8 cellular contexts compared by ENCODE assay signal in the genomic region with DNA sequence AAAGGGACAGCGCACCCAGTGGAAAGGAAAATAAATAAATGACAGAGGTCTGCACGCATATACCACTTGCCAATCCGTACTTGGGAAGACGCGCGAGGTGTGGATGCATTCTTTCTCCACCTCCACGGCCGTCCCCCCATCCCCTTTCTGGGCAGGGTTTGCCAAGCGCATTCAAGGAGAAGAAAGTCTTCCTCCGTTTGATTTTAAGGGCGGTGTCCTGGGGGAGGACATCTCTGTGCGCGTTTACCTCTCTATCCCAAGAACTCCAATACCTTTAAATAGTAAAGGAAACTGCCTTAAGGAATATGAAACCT. TPM values are rescaled to one million over a fixed set of nuclear protein-coding genes. Genes with fewer than 3 reads are reported as not detected.
A peak's percentile ranks its signal among the peaks of the same experiment; 100 is the strongest.
DNase-seq lines count a peak whose midpoint lies in the region; ATAC-seq lines count a peak whose summit lies in the region.

No MANE protein-coding gene starts in this region.

- no peaks in the 10 kb centered on the region for H3K9me3 Mint-ChIP-seq in activated T-helper 2 cell treated with anti-CD3 and anti-CD28 coated beads, Interferon-gamma antibody, Interleukin-2, Interleukin-4, amounts not matched to agents 10 μg/mL and 5 μg/mL and 100 μg/mL, durations not matched to agents 14 hours and 24 hours and 36 hours
- no peaks in the 10 kb centered on the region for H3K9me3 Mint-ChIP-seq in stimulated activated effector memory CD8-positive, alpha-beta T cell treated with anti-CD3 and anti-CD28 coated beads, Interleukin-12 subunit alpha, Interleukin-12 subunit beta, amount 100 ng/mL, for 72 hours

- ATAC-seq in stimulated activated effector memory CD8-positive, alpha-beta T cell treated with anti-CD3 and anti-CD28 coated beads, Interleukin-12 subunit alpha, Interleukin-12 subunit beta, amount 100 ng/mL, for 72 hours = no peak

- peak overlapping the region; percentile 90 for H3K27ac Mint-ChIP-seq in activated T-helper 2 cell treated with anti-CD3 and anti-CD28 coated beads, Interferon-gamma antibody, Interleukin-2, Interleukin-4, amounts not matched to agents 10 μg/mL and 5 μg/mL and 100 μg/mL, durations not matched to agents 14 hours and 24 hours and 36 hours
- H3K27ac Mint-ChIP-seq in stimulated activated effector memory CD8-positive, alpha-beta T cell treated with anti-CD3 and anti-CD28 coated beads, Interleukin-12 subunit alpha, Interleukin-12 subunit beta, amount 100 ng/mL, for 72 hours = peak overlapping the region; percentile 96

- no peaks in the 10 kb centered on the region for H3K9me3 ChIP-seq in HUES48 (ENCODE audit: control insufficient read depth, insufficient read depth, low read length)

- H3K36me3 Mint-ChIP-seq in activated T-helper 2 cell treated with anti-CD3 and anti-CD28 coated beads, Interferon-gamma antibody, Interleukin-2, Interleukin-4, amounts not matched to agents 10 μg/mL and 5 μg/mL and 100 μg/mL, durations not matched to agents 14 hours and 24 hours and 36 hours (ENCODE audit: low read depth) = peaks cover 16% of the 10 kb centered on the region
- H3K36me3 Mint-ChIP-seq in stimulated activated effector memory CD8-positive, alpha-beta T cell treated with anti-CD3 and anti-CD28 coated beads, Interleukin-12 subunit alpha, Interleukin-12 subunit beta, amount 100 ng/mL, for 72 hours = no peaks in the 10 kb centered on the region

- no peaks in the 10 kb centered on the region for H3K36me3 ChIP-seq in HUES48 (ENCODE audit: control insufficient read depth, insufficient read depth, low read length)

- DNase-seq in activated T-helper 2 cell treated with anti-CD3 and anti-CD28 coated beads, Interferon-gamma antibody, Interleukin-2, Interleukin-4, amounts not matched to agents 10 μg/mL and 5 μg/mL and 100 μg/mL, durations not matched to agents 14 hours and 24 hours and 36 hours (ENCODE audit: low spot score) = no peak
- no peak for DNase-seq in stimulated activated effector memory CD8-positive, alpha-beta T cell treated with anti-CD3 and anti-CD28 coated beads, Interleukin-12 subunit alpha, Interleukin-12 subunit beta, amount 100 ng/mL, for 72 hours (ENCODE audit: low spot score in 2 of 2)
- DNase-seq in AML-193 (lab: John Stamatoyannopoulos, UW) (no peak), NCI-H128 (lab: John Stamatoyannopoulos, UW; ENCODE audit: unreplicated experiment) (no peak), C1 segment of cervical spinal cord (lab: John Stamatoyannopoulos, UW) (no peak), kidney tubule cell (ENCODE audit: low spot score) (no peak)

- peaks cover 9% of the 10 kb centered on the region; the same call in 1 of the 2 replicates for H3K27me3 ChIP-seq in HUES48 (ENCODE audit: control insufficient read depth, insufficient read depth, low read length)

- peaks cover 50% of the 10 kb centered on the region for H3K4me1 ChIP-seq in HUES48 (ENCODE audit: control insufficient read depth, insufficient read depth, low read length)

- intact Hi-C loops in activated T-helper 2 cell treated with anti-CD3 and anti-CD28 coated beads, Interferon-gamma antibody, Interleukin-2, Interleukin-4, amounts not matched to agents 10 μg/mL and 5 μg/mL and 100 μg/mL, durations not matched to agents 14 hours and 24 hours and 36 hours (cut with micrococcal nuclease) = loop anchor here (1.0 to 5.0 kb wide), 7 partner anchors 16 to 124 kb away; no protein-coding TSS in a partner anchor

- peak overlapping the region; percentile 77; the same call in 1 of the 2 replicates for H3K9ac ChIP-seq in HUES48 (ENCODE audit: low read depth, low read length)

- H3K27me3 Mint-ChIP-seq in activated T-helper 2 cell treated with anti-CD3 and anti-CD28 coated beads, Interferon-gamma antibody, Interleukin-2, Interleukin-4, amounts not matched to agents 10 μg/mL and 5 μg/mL and 100 μg/mL, durations not matched to agents 14 hours and 24 hours and 36 hours (ENCODE audit: low read depth) = peaks cover 61% of the 10 kb centered on the region

- peak overlapping the region; percentile 92 for H3K27ac ChIP-seq in HUES48 (ENCODE audit: low read depth, low read length)

- peaks cover 35% of the 10 kb centered on the region for H3K4me1 Mint-ChIP-seq in activated T-helper 2 cell treated with anti-CD3 and anti-CD28 coated beads, Interferon-gamma antibody, Interleukin-2, Interleukin-4, amounts not matched to agents 10 μg/mL and 5 μg/mL and 100 μg/mL, durations not matched to agents 14 hours and 24 hours and 36 hours (ENCODE audit: low read depth)
- H3K4me1 Mint-ChIP-seq in stimulated activated effector memory CD8-positive, alpha-beta T cell treated with anti-CD3 and anti-CD28 coated beads, Interleukin-12 subunit alpha, Interleukin-12 subunit beta, amount 100 ng/mL, for 72 hours = peaks cover 21% of the 10 kb centered on the region

- H3K4me3 Mint-ChIP-seq in activated T-helper 2 cell treated with anti-CD3 and anti-CD28 coated beads, Interferon-gamma antibody, Interleukin-2, Interleukin-4, amounts not matched to agents 10 μg/mL and 5 μg/mL and 100 μg/mL, durations not matched to agents 14 hours and 24 hours and 36 hours (ENCODE audit: low read depth) = peak overlapping the region; percentile 90
- peak overlapping the region; percentile 94 for H3K4me3 Mint-ChIP-seq in stimulated activated effector memory CD8-positive, alpha-beta T cell treated with anti-CD3 and anti-CD28 coated beads, Interleukin-12 subunit alpha, Interleukin-12 subunit beta, amount 100 ng/mL, for 72 hours

- H3K4me3 ChIP-seq in HUES48 (ENCODE audit: low read depth, low read length) (peak overlapping the region; percentile 99), iPS-11a (ENCODE audit: low read depth, low read length) (peak overlapping the region; percentile 68)

RNA-seq across cellular contexts. Expression of a gene that starts 0.6 kb away (rescaled TPM):
- total RNA-seq in activated T-helper 2 cell treated with anti-CD3 and anti-CD28 coated beads, Interferon-gamma antibody, Interleukin-2, Interleukin-4, amounts not matched to agents 10 μg/mL and 5 μg/mL and 100 μg/mL, durations not matched to agents 14 hours and 24 hours and 36 hours = 17.7 TPM in 2 replicates
